ENCODE assay signal across 8 cellular contexts in genomic region chr20:18057106-18057993, GRCh38. TPM values are rescaled to one million over a fixed set of nuclear protein-coding genes. Genes with fewer than 3 reads are reported as not detected.
DNase-seq lines count a peak whose midpoint lies in the region; ATAC-seq, FAIRE-seq and TF ChIP-seq lines count a peak whose summit lies in the region.

OVOL2 (minus strand) TSS chr20:18057916; CDS start chr20:18057634, 282 bp downstream.

- no peaks in the 10 kb centered on the region for H3K9me3 ChIP-seq in HUES48 (ENCODE audit: control insufficient read depth, insufficient read depth, low read length)

- no peak for ATAC-seq in activated CD8-positive, alpha-beta T cell treated with anti-CD3 and anti-CD28 coated beads, Interleukin-2, amount 10 ng/mL, durations not matched to agents 7 days and 5 days
- ATAC-seq in GM18505 (IDR thresholded peaks at IDR 0.05; ENCODE audit: unreplicated experiment): no peak

- no peak for TF ChIP-seq CTCF in C4-2B (conservative IDR thresholded peaks at IDR 0.05)

- peak within 1 kb of the TSS; percentile 40 for H3K9ac ChIP-seq in HUES48 (ENCODE audit: low read depth, low read length)

- POLR2A ChIA-PET in activated CD8-positive, alpha-beta T cell treated with anti-CD3 and anti-CD28 coated beads, Interleukin-2, amount 10 ng/mL, durations not matched to agents 7 days and 5 days (lab: Charles Lee): no interaction called here

- FAIRE-seq in islet of Langerhans (lab: Jason Lieb, UNC): peak; percentile 38

- no peak for DNase-seq in activated CD8-positive, alpha-beta T cell treated with anti-CD3 and anti-CD28 coated beads, Interleukin-2, amount 10 ng/mL, durations not matched to agents 7 days and 5 days
- DNase-seq in activated effector memory CD4-positive, alpha-beta T cell treated with anti-CD3 and anti-CD28 coated beads, Interleukin-2, amount 50 U/mL, for 16 hours: no peak
- DNase-seq in effector CD8-positive, alpha-beta T cell (lab: John Stamatoyannopoulos, UW): no peak

- peak within 1 kb of the TSS; percentile 38 for H3K4me3 Mint-ChIP-seq in activated CD8-positive, alpha-beta T cell treated with anti-CD3 and anti-CD28 coated beads, Interleukin-2, amount 10 ng/mL, durations not matched to agents 7 days and 5 days
- peak within 1 kb of the TSS; percentile 26 for H3K4me3 Mint-ChIP-seq in stimulated activated naive CD8-positive, alpha-beta T cell treated with anti-CD3 and anti-CD28 coated beads, Interleukin-15, Interleukin-2, amounts not matched to agents 100 ng/mL and 50 ng/mL, for 24 hours

- H3K4me3 ChIP-seq in HUES48 (ENCODE audit: low read depth, low read length): peak within 1 kb of the TSS; percentile 65

- CTCF ChIA-PET in activated CD8-positive, alpha-beta T cell treated with anti-CD3 and anti-CD28 coated beads, Interleukin-2, amount 10 ng/mL, durations not matched to agents 7 days and 5 days (lab: Charles Lee): no interaction called here

- H3K27ac ChIP-seq in C4-2B (peak within 1 kb of the TSS; percentile 85), HUES48 (ENCODE audit: low read depth, low read length) (peak within 1 kb of the TSS; percentile 56)

- no peak within 1 kb of the TSS for H3K27ac Mint-ChIP-seq in activated CD8-positive, alpha-beta T cell treated with anti-CD3 and anti-CD28 coated beads, Interleukin-2, amount 10 ng/mL, durations not matched to agents 7 days and 5 days
- no peak within 1 kb of the TSS for H3K27ac Mint-ChIP-seq in stimulated activated naive CD8-positive, alpha-beta T cell treated with anti-CD3 and anti-CD28 coated beads, Interleukin-15, Interleukin-2, amounts not matched to agents 100 ng/mL and 50 ng/mL, for 24 hours

- H3K4me1 ChIP-seq in HUES48 (ENCODE audit: control insufficient read depth, insufficient read depth, low read length): peaks cover 21% of the 10 kb centered on the region

- no peaks in the 10 kb centered on the region for H3K36me3 Mint-ChIP-seq in activated CD8-positive, alpha-beta T cell treated with anti-CD3 and anti-CD28 coated beads, Interleukin-2, amount 10 ng/mL, durations not matched to agents 7 days and 5 days (ENCODE audit: low read depth)
- H3K36me3 Mint-ChIP-seq in stimulated activated naive CD8-positive, alpha-beta T cell treated with anti-CD3 and anti-CD28 coated beads, Interleukin-15, Interleukin-2, amounts not matched to agents 100 ng/mL and 50 ng/mL, for 24 hours (ENCODE audit: low read depth): no peaks in the 10 kb centered on the region

- peaks cover 47% of the 10 kb centered on the region for H3K27me3 ChIP-seq in HUES48 (ENCODE audit: control insufficient read depth, insufficient read depth, low read length)

- H3K27me3 Mint-ChIP-seq in activated CD8-positive, alpha-beta T cell treated with anti-CD3 and anti-CD28 coated beads, Interleukin-2, amount 10 ng/mL, durations not matched to agents 7 days and 5 days (ENCODE audit: low read depth): peaks cover 61% of the 10 kb centered on the region
- peaks cover 76% of the 10 kb centered on the region for H3K27me3 Mint-ChIP-seq in stimulated activated naive CD8-positive, alpha-beta T cell treated with anti-CD3 and anti-CD28 coated beads, Interleukin-15, Interleukin-2, amounts not matched to agents 100 ng/mL and 50 ng/mL, for 24 hours

- no peaks in the 10 kb centered on the region for H3K36me3 ChIP-seq in HUES48 (ENCODE audit: control insufficient read depth, insufficient read depth, low read length)

- peaks cover 15% of the 10 kb centered on the region for H3K4me1 Mint-ChIP-seq in activated CD8-positive, alpha-beta T cell treated with anti-CD3 and anti-CD28 coated beads, Interleukin-2, amount 10 ng/mL, durations not matched to agents 7 days and 5 days (ENCODE audit: low read depth)
- peaks cover 5% of the 10 kb centered on the region for H3K4me1 Mint-ChIP-seq in stimulated activated naive CD8-positive, alpha-beta T cell treated with anti-CD3 and anti-CD28 coated beads, Interleukin-15, Interleukin-2, amounts not matched to agents 100 ng/mL and 50 ng/mL, for 24 hours (ENCODE audit: low read depth)

- H3K9me3 Mint-ChIP-seq in activated CD8-positive, alpha-beta T cell treated with anti-CD3 and anti-CD28 coated beads, Interleukin-2, amount 10 ng/mL, durations not matched to agents 7 days and 5 days (ENCODE audit: insufficient read depth): no peaks in the 10 kb centered on the region
- H3K9me3 Mint-ChIP-seq in stimulated activated naive CD8-positive, alpha-beta T cell treated with anti-CD3 and anti-CD28 coated beads, Interleukin-15, Interleukin-2, amounts not matched to agents 100 ng/mL and 50 ng/mL, for 24 hours: no peaks in the 10 kb centered on the region

- no peak for TF ChIP-seq POLR2A in GM18505 (IDR thresholded peaks at IDR 0.05; ENCODE audit: borderline replicate concordance, extremely low read depth, insufficient read depth, insufficient read length)

RNA-seq across cellular contexts. Expression of gene OVOL2, which starts in this region (rescaled TPM):
- total RNA-seq in activated CD8-positive, alpha-beta T cell treated with anti-CD3 and anti-CD28 coated beads, Interleukin-2, amount 10 ng/mL, durations not matched to agents 7 days and 5 days: not detected
